In genomic region chr5:164649266-164649665, GRCh38 we compare ENCODE assay signal across 25 cellular contexts.
"Had no signal": no experiment of that assay in that cellular context is flagged by ENCODE, and none has a peak within 500 bp of the region (broad histone marks: within the 10 kb centered on the region; RNA-seq: fewer than 3 reads in every experiment).

No MANE protein-coding gene starts in this region.

- DNase-seq: activated B cell treated with CpG ODN at 0.5 μM for 24 hours; activated CD4-positive, alpha-beta T cell treated with anti-CD3 and anti-CD28 coated beads for 36 hours; activated CD4-positive, alpha-beta T cell treated with anti-CD3 and anti-CD28 coated beads, Interleukin-2, amount 50 U/mL, for 48 hours; activated effector memory CD4-positive, alpha-beta T cell treated with Interleukin-2 at 50 U/mL for 16 hours; activated naive CD4-positive, alpha-beta T cell treated with anti-CD3 and anti-CD28 coated beads, Interleukin-2, amount 10 ng/mL, durations not matched to agents 7 days and 5 days; activated T-cell treated with anti-CD3 and anti-CD28 coated beads, Interleukin-2, amount 50 U/mL, for 72 hours; effector CD4-positive, alpha-beta T cell; glutamatergic neuron; immature natural killer cell; kidney glomerular epithelial cell; left lung; midbrain; natural killer cell; spleen; stimulated activated CD4-positive, alpha-beta T cell treated with anti-CD3 and anti-CD28 coated beads, Interleukin-4, amount 100 ng/mL, for 24 hours; stimulated activated naive CD8-positive, alpha-beta T cell treated with anti-CD3 and anti-CD28 coated beads, Interleukin-15, Interleukin-2, amounts not matched to agents 100 U/mL and 50 U/mL, for 24 hours; T1000; upper lobe of left lung had no signal

- H3K4me3 ChIP-seq: hepatocyte, left lung, lung, right atrium auricular region, spleen, upper lobe of left lung had no signal

- H3K36me3 ChIP-seq: left lung, right atrium auricular region, spleen, upper lobe of left lung had no signal

- H3K27ac Mint-ChIP-seq: activated B cell treated with CpG ODN at 0.5 μM for 24 hours; activated CD4-positive, alpha-beta T cell treated with anti-CD3 and anti-CD28 coated beads for 36 hours; activated naive CD4-positive, alpha-beta T cell treated with anti-CD3 and anti-CD28 coated beads, Interleukin-2, amount 10 ng/mL, durations not matched to agents 7 days and 5 days; activated T-cell treated with anti-CD3 and anti-CD28 coated beads, Interleukin-2, amount 50 U/mL, for 72 hours; dendritic cell treated with granulocyte-macrophage colony-stimulating factor and Interleukin-4, amounts not matched to agents 40 ng/mL and 50 ng/mL, for 4 days; immature natural killer cell; natural killer cell; progenitor cell of endocrine pancreas; T-helper 1 cell treated with Interleukin-12 subunit alpha and Interleukin-12 subunit beta and Interleukin-4 antibody, amounts not matched to agents 30 μg/mL and 1 μg/mL, for 36 hours had no signal

- H3K36me3 Mint-ChIP-seq: activated naive CD4-positive, alpha-beta T cell treated with anti-CD3 and anti-CD28 coated beads, Interleukin-2, amount 10 ng/mL, durations not matched to agents 7 days and 5 days; brain; immature natural killer cell had no signal

- H3K9me3 ChIP-seq: left lung, right atrium auricular region, upper lobe of left lung had no signal

- H3K27me3 ChIP-seq: hepatocyte, left lung, right atrium auricular region, spleen, upper lobe of left lung had no signal

- H2AFZ ChIP-seq: hepatocyte had no signal

- H3K27ac ChIP-seq: hepatocyte, left lung, right atrium auricular region, spleen, upper lobe of left lung had no signal

- ATAC-seq: activated CD4-positive, alpha-beta T cell treated with anti-CD3 and anti-CD28 coated beads for 36 hours; activated T-cell treated with anti-CD3 and anti-CD28 coated beads, Interleukin-2, amount 50 U/mL, for 72 hours; left lung; natural killer cell; stimulated activated naive CD8-positive, alpha-beta T cell treated with anti-CD3 and anti-CD28 coated beads, Interleukin-15, Interleukin-2, amounts not matched to agents 100 U/mL and 50 U/mL, for 24 hours had no signal

- H3K4me1 ChIP-seq: left lung, right atrium auricular region, spleen, upper lobe of left lung had no signal

- H3K4me1 Mint-ChIP-seq: activated B cell treated with CpG ODN at 0.5 μM for 24 hours; activated CD4-positive, alpha-beta T cell treated with anti-CD3 and anti-CD28 coated beads for 36 hours; activated naive CD4-positive, alpha-beta T cell treated with anti-CD3 and anti-CD28 coated beads, Interleukin-2, amount 10 ng/mL, durations not matched to agents 7 days and 5 days; brain; immature natural killer cell; natural killer cell had no signal

- H3K79me2 ChIP-seq: hepatocyte had no signal

- H3K4me2 ChIP-seq: hepatocyte had no signal

- H3K4me3 Mint-ChIP-seq: activated B cell treated with CpG ODN at 0.5 μM for 24 hours; activated CD4-positive, alpha-beta T cell treated with anti-CD3 and anti-CD28 coated beads for 36 hours; activated naive CD4-positive, alpha-beta T cell treated with anti-CD3 and anti-CD28 coated beads, Interleukin-2, amount 10 ng/mL, durations not matched to agents 7 days and 5 days; activated T-cell treated with anti-CD3 and anti-CD28 coated beads, Interleukin-2, amount 50 U/mL, for 72 hours; brain; dendritic cell treated with granulocyte-macrophage colony-stimulating factor and Interleukin-4, amounts not matched to agents 40 ng/mL and 50 ng/mL, for 4 days; immature natural killer cell; natural killer cell; T-helper 1 cell treated with Interleukin-12 subunit alpha and Interleukin-12 subunit beta and Interleukin-4 antibody, amounts not matched to agents 30 μg/mL and 1 μg/mL, for 36 hours had no signal

- H3K27me3 Mint-ChIP-seq: activated B cell treated with CpG ODN at 0.5 μM for 24 hours; activated CD4-positive, alpha-beta T cell treated with anti-CD3 and anti-CD28 coated beads for 36 hours; activated naive CD4-positive, alpha-beta T cell treated with anti-CD3 and anti-CD28 coated beads, Interleukin-2, amount 10 ng/mL, durations not matched to agents 7 days and 5 days; dendritic cell treated with granulocyte-macrophage colony-stimulating factor and Interleukin-4, amounts not matched to agents 40 ng/mL and 50 ng/mL, for 4 days; progenitor cell of endocrine pancreas had no signal
